ENCODE assay signal across 1 cellular context in the genomic region with DNA sequence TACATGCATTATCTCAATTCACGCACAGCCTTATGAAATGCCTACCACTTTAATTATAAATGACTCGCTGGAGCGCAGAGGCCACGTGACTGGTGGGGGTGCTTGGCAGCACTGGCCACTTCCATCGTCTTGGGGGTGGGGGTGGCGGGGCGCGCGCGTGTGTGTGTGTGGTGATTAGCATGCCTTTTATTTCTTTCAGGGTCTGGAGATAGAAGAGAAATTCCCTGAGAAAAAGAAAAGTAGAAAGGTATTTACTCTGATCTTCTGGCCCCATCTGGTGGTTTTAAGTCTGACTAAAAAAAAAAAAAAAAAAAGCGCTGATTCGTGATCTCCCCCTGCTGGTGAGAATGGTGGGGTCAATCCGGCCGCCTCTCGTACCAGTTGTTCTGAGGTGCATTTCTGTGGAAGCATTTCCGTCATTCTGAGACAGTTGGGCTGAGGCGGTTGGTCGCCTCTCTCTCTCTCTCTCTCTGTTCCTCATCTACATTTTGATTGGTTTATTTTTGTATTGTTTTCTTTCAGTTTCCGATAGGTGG.
A peak's percentile ranks its signal among the peaks of the same experiment; 100 is the strongest.
TF ChIP-seq lines count a peak whose summit lies in the region.

A gene with protein sequence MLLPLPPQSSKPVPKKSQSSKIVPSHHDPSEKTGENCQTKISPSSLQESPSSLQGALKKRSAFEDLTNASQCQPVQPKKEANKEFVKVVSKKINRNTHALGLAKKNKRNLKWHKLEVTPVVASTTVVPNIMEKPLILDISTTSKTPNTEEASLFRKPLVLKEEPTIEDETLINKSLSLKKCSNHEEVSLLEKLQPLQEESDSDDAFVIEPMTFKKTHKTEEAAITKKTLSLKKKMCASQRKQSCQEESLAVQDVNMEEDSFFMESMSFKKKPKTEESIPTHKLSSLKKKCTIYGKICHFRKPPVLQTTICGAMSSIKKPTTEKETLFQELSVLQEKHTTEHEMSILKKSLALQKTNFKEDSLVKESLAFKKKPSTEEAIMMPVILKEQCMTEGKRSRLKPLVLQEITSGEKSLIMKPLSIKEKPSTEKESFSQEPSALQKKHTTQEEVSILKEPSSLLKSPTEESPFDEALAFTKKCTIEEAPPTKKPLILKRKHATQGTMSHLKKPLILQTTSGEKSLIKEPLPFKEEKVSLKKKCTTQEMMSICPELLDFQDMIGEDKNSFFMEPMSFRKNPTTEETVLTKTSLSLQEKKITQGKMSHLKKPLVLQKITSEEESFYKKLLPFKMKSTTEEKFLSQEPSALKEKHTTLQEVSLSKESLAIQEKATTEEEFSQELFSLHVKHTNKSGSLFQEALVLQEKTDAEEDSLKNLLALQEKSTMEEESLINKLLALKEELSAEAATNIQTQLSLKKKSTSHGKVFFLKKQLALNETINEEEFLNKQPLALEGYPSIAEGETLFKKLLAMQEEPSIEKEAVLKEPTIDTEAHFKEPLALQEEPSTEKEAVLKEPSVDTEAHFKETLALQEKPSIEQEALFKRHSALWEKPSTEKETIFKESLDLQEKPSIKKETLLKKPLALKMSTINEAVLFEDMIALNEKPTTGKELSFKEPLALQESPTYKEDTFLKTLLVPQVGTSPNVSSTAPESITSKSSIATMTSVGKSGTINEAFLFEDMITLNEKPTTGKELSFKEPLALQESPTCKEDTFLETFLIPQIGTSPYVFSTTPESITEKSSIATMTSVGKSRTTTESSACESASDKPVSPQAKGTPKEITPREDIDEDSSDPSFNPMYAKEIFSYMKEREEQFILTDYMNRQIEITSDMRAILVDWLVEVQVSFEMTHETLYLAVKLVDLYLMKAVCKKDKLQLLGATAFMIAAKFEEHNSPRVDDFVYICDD (N-terminal part only) (plus strand): TSS at position 402 of the 536 bp plus-strand sequence. CDS start 80,399 bp downstream, outside the sequence.

TF ChIP-seq in HEK293, 187 proteins besides CTCF, POLR2A, EP300 and RAD21 (continued from another document):
- TF ChIP-seq, protein P1, sequence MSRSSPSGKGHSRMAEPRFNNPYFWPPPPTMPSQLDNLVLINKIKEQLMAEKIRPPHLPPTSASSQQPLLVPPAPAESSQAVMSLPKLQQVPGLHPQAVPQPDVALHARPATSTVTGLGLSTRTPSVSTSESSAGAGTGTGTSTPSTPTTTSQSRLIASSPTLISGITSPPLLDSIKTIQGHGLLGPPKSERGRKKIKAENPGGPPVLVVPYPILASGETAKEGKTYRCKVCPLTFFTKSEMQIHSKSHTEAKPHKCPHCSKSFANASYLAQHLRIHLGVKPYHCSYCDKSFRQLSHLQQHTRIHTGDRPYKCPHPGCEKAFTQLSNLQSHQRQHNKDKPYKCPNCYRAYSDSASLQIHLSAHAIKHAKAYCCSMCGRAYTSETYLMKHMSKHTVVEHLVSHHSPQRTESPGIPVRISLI (tag by site-specific recombination; IDR thresholded peaks at IDR 0.05) = peak; percentile 89
- TF ChIP-seq, protein P2, sequence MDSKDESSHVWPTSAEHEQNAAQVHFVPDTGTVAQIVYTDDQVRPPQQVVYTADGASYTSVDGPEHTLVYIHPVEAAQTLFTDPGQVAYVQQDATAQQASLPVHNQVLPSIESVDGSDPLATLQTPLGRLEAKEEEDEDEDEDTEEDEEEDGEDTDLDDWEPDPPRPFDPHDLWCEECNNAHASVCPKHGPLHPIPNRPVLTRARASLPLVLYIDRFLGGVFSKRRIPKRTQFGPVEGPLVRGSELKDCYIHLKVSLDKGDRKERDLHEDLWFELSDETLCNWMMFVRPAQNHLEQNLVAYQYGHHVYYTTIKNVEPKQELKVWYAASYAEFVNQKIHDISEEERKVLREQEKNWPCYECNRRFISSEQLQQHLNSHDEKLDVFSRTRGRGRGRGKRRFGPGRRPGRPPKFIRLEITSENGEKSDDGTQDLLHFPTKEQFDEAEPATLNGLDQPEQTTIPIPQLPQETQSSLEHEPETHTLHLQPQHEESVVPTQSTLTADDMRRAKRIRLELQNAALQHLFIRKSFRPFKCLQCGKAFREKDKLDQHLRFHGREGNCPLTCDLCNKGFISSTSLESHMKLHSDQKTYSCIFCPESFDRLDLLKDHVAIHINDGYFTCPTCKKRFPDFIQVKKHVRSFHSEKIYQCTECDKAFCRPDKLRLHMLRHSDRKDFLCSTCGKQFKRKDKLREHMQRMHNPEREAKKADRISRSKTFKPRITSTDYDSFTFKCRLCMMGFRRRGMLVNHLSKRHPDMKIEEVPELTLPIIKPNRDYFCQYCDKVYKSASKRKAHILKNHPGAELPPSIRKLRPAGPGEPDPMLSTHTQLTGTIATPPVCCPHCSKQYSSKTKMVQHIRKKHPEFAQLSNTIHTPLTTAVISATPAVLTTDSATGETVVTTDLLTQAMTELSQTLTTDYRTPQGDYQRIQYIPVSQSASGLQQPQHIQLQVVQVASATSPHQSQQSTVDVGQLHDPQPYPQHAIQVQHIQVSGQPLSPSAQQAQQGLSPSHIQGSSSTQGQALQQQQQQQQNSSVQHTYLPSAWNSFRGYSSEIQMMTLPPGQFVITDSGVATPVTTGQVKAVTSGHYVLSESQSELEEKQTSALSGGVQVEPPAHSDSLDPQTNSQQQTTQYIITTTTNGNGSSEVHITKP (tag by site-specific recombination; IDR thresholded peaks at IDR 0.05) = peak; percentile 97
- TF ChIP-seq ZNF48 (tag by site-specific recombination; IDR thresholded peaks at IDR 0.05) (no peak), SP7 (tag by site-specific recombination; IDR thresholded peaks at IDR 0.05) (peak; percentile 45), ZNF629 (tag by site-specific recombination; IDR thresholded peaks at IDR 0.05) (peak; percentile 27; the same call in 1 of the 2 replicates), ZNF792 (tag by site-specific recombination; IDR thresholded peaks at IDR 0.05) (no peak), GLIS2 (tag by site-specific recombination; IDR thresholded peaks at IDR 0.05) (no peak), ZNF133 (tag by site-specific recombination; IDR thresholded peaks at IDR 0.05) (no peak), ZNF138 (tag by site-specific recombination; IDR thresholded peaks at IDR 0.05; ENCODE audit: borderline replicate concordance) (no peak), ZNF776 (tag by site-specific recombination; IDR thresholded peaks at IDR 0.05; ENCODE audit: borderline replicate concordance) (no peak), GLI4 (tag by site-specific recombination; IDR thresholded peaks at IDR 0.05) (no peak), ZNF423 (tag by site-specific recombination; IDR thresholded peaks at IDR 0.05) (no peak), ZNF585B (tag by site-specific recombination; IDR thresholded peaks at IDR 0.05) (no peak), ZNF394 (tag by site-specific recombination; IDR thresholded peaks at IDR 0.05; ENCODE audit: borderline replicate concordance) (no peak)
- TF ChIP-seq, protein P3, sequence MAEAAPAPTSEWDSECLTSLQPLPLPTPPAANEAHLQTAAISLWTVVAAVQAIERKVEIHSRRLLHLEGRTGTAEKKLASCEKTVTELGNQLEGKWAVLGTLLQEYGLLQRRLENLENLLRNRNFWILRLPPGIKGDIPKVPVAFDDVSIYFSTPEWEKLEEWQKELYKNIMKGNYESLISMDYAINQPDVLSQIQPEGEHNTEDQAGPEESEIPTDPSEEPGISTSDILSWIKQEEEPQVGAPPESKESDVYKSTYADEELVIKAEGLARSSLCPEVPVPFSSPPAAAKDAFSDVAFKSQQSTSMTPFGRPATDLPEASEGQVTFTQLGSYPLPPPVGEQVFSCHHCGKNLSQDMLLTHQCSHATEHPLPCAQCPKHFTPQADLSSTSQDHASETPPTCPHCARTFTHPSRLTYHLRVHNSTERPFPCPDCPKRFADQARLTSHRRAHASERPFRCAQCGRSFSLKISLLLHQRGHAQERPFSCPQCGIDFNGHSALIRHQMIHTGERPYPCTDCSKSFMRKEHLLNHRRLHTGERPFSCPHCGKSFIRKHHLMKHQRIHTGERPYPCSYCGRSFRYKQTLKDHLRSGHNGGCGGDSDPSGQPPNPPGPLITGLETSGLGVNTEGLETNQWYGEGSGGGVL (tag by site-specific recombination; IDR thresholded peaks at IDR 0.05) = no peak
- TF ChIP-seq, protein P4, sequence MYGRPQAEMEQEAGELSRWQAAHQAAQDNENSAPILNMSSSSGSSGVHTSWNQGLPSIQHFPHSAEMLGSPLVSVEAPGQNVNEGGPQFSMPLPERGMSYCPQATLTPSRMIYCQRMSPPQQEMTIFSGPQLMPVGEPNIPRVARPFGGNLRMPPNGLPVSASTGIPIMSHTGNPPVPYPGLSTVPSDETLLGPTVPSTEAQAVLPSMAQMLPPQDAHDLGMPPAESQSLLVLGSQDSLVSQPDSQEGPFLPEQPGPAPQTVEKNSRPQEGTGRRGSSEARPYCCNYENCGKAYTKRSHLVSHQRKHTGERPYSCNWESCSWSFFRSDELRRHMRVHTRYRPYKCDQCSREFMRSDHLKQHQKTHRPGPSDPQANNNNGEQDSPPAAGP (tag by site-specific recombination; IDR thresholded peaks at IDR 0.05) = no peak
- TF ChIP-seq, protein P5, sequence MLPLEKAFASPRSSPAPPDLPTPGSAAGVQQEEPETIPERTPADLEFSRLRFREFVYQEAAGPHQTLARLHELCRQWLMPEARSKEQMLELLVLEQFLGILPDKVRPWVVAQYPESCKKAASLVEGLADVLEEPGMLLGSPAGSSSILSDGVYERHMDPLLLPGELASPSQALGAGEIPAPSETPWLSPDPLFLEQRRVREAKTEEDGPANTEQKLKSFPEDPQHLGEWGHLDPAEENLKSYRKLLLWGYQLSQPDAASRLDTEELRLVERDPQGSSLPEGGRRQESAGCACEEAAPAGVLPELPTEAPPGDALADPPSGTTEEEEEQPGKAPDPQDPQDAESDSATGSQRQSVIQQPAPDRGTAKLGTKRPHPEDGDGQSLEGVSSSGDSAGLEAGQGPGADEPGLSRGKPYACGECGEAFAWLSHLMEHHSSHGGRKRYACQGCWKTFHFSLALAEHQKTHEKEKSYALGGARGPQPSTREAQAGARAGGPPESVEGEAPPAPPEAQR (tag by site-specific recombination; IDR thresholded peaks at IDR 0.05) = no peak
